Comparison of ENCODE assay signal across 8 cellular contexts in genomic region chr19:6536138-6536671, GRCh38. TPM values are rescaled to one million over a fixed set of nuclear protein-coding genes. Genes with fewer than 3 reads are reported as not detected.
DNase-seq lines count a peak whose midpoint lies in the region; ATAC-seq, FAIRE-seq and TF ChIP-seq lines count a peak whose summit lies in the region.

No MANE protein-coding gene starts in this region.

- intact Hi-C loops in kidney (cut with DNase I) = no loop called here

- H3K4me3 ChIP-seq in kidney (ENCODE audit: low read length in 2 of 2) = no peak overlapping the region

- DNase-seq in DMS 273 treated with DMSO at 0.1 percent for 48 hours (lab: John Stamatoyannopoulos, UW) = peak; percentile 1
- peak; percentile 95 for DNase-seq in SKM-1 (lab: John Stamatoyannopoulos, UW; ENCODE audit: unreplicated experiment)
- DNase-seq in activated naive CD4-positive, alpha-beta T cell treated with anti-CD3 and anti-CD28 coated beads, Interleukin-2, amount 50 U/mL, for 16 hours = peak; percentile 59
- peak; percentile 78 for DNase-seq in kidney
- peak; percentile 67 to 84 for DNase-seq in stimulated activated CD8-positive, alpha-beta memory T cell treated with anti-CD3 and anti-CD28 coated beads, Interleukin-7, amount 100 ng/mL, for 48 hours (ENCODE audit: extremely low read depth in 1 of 2, low read depth in 1 of 2)
- no peak for DNase-seq in kidney glomerular epithelial cell (lab: John Stamatoyannopoulos, UW)

- ATAC-seq in GM19438 (IDR thresholded peaks at IDR 0.05; ENCODE audit: low read depth, unreplicated experiment) (peak; percentile 71), HG03457 (IDR thresholded peaks at IDR 0.05; ENCODE audit: unreplicated experiment) (peak; percentile 55)

- peaks cover 0 to 2% of the 10 kb centered on the region in 2 donors for H3K4me1 ChIP-seq in kidney (ENCODE audit: control insufficient read depth in 1 of 2, insufficient read depth in 1 of 2, low read depth in 1 of 2, low read length in 2 of 2)

- FAIRE-seq in kidney (lab: Jason Lieb, UNC) = no peak

- no peak overlapping the region for H3K9ac ChIP-seq in kidney (ENCODE audit: low read length in 2 of 2)

- no peak for TF ChIP-seq CTCF in kidney (IDR thresholded peaks at IDR 0.05; ENCODE audit: borderline replicate concordance, extremely low read depth, insufficient read depth)

- no peaks in the 10 kb centered on the region for H3K9me3 ChIP-seq in kidney (ENCODE audit: control insufficient read depth in 1 of 2, low read length in 2 of 2)

- H3K27ac ChIP-seq in kidney (ENCODE audit: low read depth in 2 of 2, low read length in 2 of 2) = no peak overlapping the region

- no peaks in the 10 kb centered on the region for H3K36me3 ChIP-seq in kidney (ENCODE audit: control insufficient read depth in 1 of 2, insufficient read depth in 2 of 2, low read length in 2 of 2)

RNA-seq across cellular contexts. Expression of gene TNFSF9, which starts 5.4 kb away (rescaled TPM):
- 1.1 TPM for total RNA-seq in kidney
- 0.62 TPM for polyA plus RNA-seq in kidney (ENCODE audit: insufficient read depth, low read depth, low replicate concordance)

RNA-seq across cellular contexts. Expression of gene TUBB4A, which starts 34.1 kb away (rescaled TPM):
- total RNA-seq in kidney = 4.4 TPM
- 11.3 TPM for polyA plus RNA-seq in kidney (ENCODE audit: insufficient read depth, low read depth, low replicate concordance)

RNA-seq across cellular contexts. Expression of gene DENND1C, which starts 54.6 kb away (rescaled TPM):
- total RNA-seq in kidney = 8.2 TPM
- 2.6 TPM for polyA plus RNA-seq in kidney (ENCODE audit: insufficient read depth, low read depth, low replicate concordance)

RNA-seq across cellular contexts. Expression of gene CD70, which starts 54.7 kb away (rescaled TPM):
- total RNA-seq in kidney = 0.76 TPM
- not detected for polyA plus RNA-seq in kidney (ENCODE audit: insufficient read depth, low read depth, low replicate concordance)
